15 cellular contexts compared by ENCODE assay signal in the genomic region with DNA sequence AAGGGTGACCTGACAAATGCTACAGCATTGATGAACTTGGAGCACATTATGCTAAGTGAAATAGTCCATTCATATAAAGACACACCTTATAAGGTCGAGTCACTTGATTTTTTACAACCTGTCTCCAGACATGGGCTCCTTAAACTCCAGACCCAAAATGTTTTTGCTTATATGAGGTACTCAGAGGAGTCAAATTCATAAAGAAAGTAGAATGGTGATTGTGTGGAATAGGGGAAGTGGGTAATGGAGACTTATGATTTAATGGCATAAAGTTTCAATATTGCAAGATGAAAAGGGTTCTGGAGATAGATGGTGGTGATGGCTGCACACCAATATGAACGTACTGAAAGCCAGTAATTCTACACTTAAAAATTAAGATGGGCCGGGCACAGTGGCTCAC. TPM values are rescaled to one million over a fixed set of nuclear protein-coding genes. Genes with fewer than 3 reads are reported as not detected.
DNase-seq lines count a peak whose midpoint lies in the region; ATAC-seq and TF ChIP-seq lines count a peak whose summit lies in the region.
"Had no signal": no experiment of that assay in that cellular context is flagged by ENCODE, and none has a peak within 500 bp of the region (broad histone marks: within the 10 kb centered on the region; RNA-seq: fewer than 3 reads in every experiment).

No MANE protein-coding gene starts in this region.

- H3K27me3 ChIP-seq in OCI-LY3 (ENCODE audit: low read depth, low read length) = peaks cover 7% of the 10 kb centered on the region; the same call in 1 of the 2 replicates
- H3K27me3 ChIP-seq in endodermal cell (ENCODE audit: control insufficient read depth, insufficient read depth, low read length, poor library complexity, severe bottlenecking) = no peaks in the 10 kb centered on the region
- H3K27me3 ChIP-seq in dorsolateral prefrontal cortex = no peaks in the 10 kb centered on the region

- H3K4me1 Mint-ChIP-seq in endodermal cell = no peaks in the 10 kb centered on the region
- no peaks in the 10 kb centered on the region for H3K4me1 Mint-ChIP-seq in activated CD4-positive, alpha-beta T cell treated with anti-CD3 and anti-CD28 coated beads for 36 hours
- H3K4me1 Mint-ChIP-seq: CD4-positive, alpha-beta memory T cell had no signal

- H3K9me3 Mint-ChIP-seq in endodermal cell = peaks cover 74% of the 10 kb centered on the region
- H3K9me3 Mint-ChIP-seq in activated CD4-positive, alpha-beta T cell treated with anti-CD3 and anti-CD28 coated beads for 36 hours (ENCODE audit: low read depth) = peaks cover 20% of the 10 kb centered on the region

- no peaks in the 10 kb centered on the region for H4K20me1 ChIP-seq in OCI-LY3 (ENCODE audit: insufficient read depth, low read length)

- H3K27ac Mint-ChIP-seq in endodermal cell = no peak overlapping the region
- no peak overlapping the region for H3K27ac Mint-ChIP-seq in activated CD4-positive, alpha-beta T cell treated with anti-CD3 and anti-CD28 coated beads for 36 hours
- H3K27ac Mint-ChIP-seq: CD4-positive, alpha-beta memory T cell; HFFc6 had no signal

- intact Hi-C loops in activated CD4-positive, alpha-beta T cell treated with anti-CD3 and anti-CD28 coated beads for 36 hours (cut with DNase I, micrococcal nuclease) = no loop called here
- intact Hi-C loops in dorsolateral prefrontal cortex (cut with DNase I) = no loop called here

- H3K27ac ChIP-seq in OCI-LY3 (ENCODE audit: low read length) (no peak overlapping the region), endodermal cell (ENCODE audit: low read depth, low read length) (no peak overlapping the region), dorsolateral prefrontal cortex (no peak overlapping the region)

- H2AFZ ChIP-seq in OCI-LY3 (ENCODE audit: low read depth, low read length) = no peak overlapping the region

- H3K4me1 ChIP-seq in OCI-LY3 (ENCODE audit: low read length) = peaks cover 11% of the 10 kb centered on the region
- peaks cover 2% of the 10 kb centered on the region for H3K4me1 ChIP-seq in endodermal cell (ENCODE audit: control insufficient read depth, insufficient read depth, low read length)
- H3K4me1 ChIP-seq: HAP-1 had no signal

- POLR2A ChIA-PET in activated CD4-positive, alpha-beta T cell treated with anti-CD3 and anti-CD28 coated beads for 36 hours (lab: Charles Lee) = no interaction called here

- peaks cover 46% of the 10 kb centered on the region for H3K36me3 Mint-ChIP-seq in endodermal cell (ENCODE audit: low read depth)
- H3K36me3 Mint-ChIP-seq in activated CD4-positive, alpha-beta T cell treated with anti-CD3 and anti-CD28 coated beads for 36 hours (ENCODE audit: low read depth) = peaks cover 12% of the 10 kb centered on the region

- no peak overlapping the region for H3K9ac ChIP-seq in OCI-LY3 (ENCODE audit: low read length)
- H3K9ac ChIP-seq in endodermal cell (ENCODE audit: extremely low read depth, low read length, poor library complexity, severe bottlenecking) = no peak overlapping the region

- H3K79me2 ChIP-seq in OCI-LY3 (ENCODE audit: low read length) = no peaks in the 10 kb centered on the region

- WGBS in endodermal cell (ENCODE audit: insufficient coverage in 1 of 2, insufficient read length in 1 of 2), 2 experiments = 67 to 90% methylated on average over 1 to 3 of the region's 3 CpGs

- CTCF ChIA-PET in activated CD4-positive, alpha-beta T cell treated with anti-CD3 and anti-CD28 coated beads for 36 hours (lab: Charles Lee) = no interaction called here

- TF ChIP-seq CTCF in OCI-LY3 (IDR thresholded peaks at IDR 0.05; ENCODE audit: low read depth, low read length) (no peak), endodermal cell (conservative IDR thresholded peaks at IDR 0.05) (no peak), dorsolateral prefrontal cortex (IDR thresholded peaks at IDR 0.05 in 54 of 56, conservative IDR thresholded peaks at IDR 0.05 in 2 of 56; ENCODE audit: low read depth in 1 of 56, partially characterized antibody in 56 of 56) (no peak)

- H3K27me3 Mint-ChIP-seq in endodermal cell (ENCODE audit: insufficient read depth) = no peaks in the 10 kb centered on the region
- H3K27me3 Mint-ChIP-seq in activated CD4-positive, alpha-beta T cell treated with anti-CD3 and anti-CD28 coated beads for 36 hours = peaks cover 5% of the 10 kb centered on the region
- H3K27me3 Mint-ChIP-seq: CD4-positive, alpha-beta memory T cell had no signal

- H3K36me3 ChIP-seq in OCI-LY3 (replicated peaks; ENCODE audit: low read depth, low read length) = peaks cover 19% of the 10 kb centered on the region
- peaks cover 45% of the 10 kb centered on the region for H3K36me3 ChIP-seq in endodermal cell (ENCODE audit: control insufficient read depth, insufficient read depth, low read length)

- H3K4me3 Mint-ChIP-seq in endodermal cell = no peak overlapping the region
- H3K4me3 Mint-ChIP-seq in activated CD4-positive, alpha-beta T cell treated with anti-CD3 and anti-CD28 coated beads for 36 hours = no peak overlapping the region
- H3K4me3 Mint-ChIP-seq: CD4-positive, alpha-beta memory T cell; HFFc6 had no signal

- peak overlapping the region; percentile 11 for H3K4me2 ChIP-seq in OCI-LY3 (ENCODE audit: low read length)

- DNase-seq in MV-4-11 (lab: John Stamatoyannopoulos, UW) = peak; percentile 41
- no peak for DNase-seq in endodermal cell
- no peak for DNase-seq in activated CD4-positive, alpha-beta T cell treated with anti-CD3 and anti-CD28 coated beads for 36 hours
- no peak for DNase-seq in dorsolateral prefrontal cortex
- DNase-seq: C1 segment of cervical spinal cord; Calu3; CD4-positive, alpha-beta memory T cell; COR-L47; DMS79 treated with DMSO at 0.1 percent for 48 hours; GF-D8; GOT3; HFFc6 had no signal

- H3K4me3 ChIP-seq in OCI-LY3 (ENCODE audit: low read length) (no peak overlapping the region), endodermal cell (ENCODE audit: low read length) (peak overlapping the region; percentile 19), dorsolateral prefrontal cortex (no peak overlapping the region)
- H3K4me3 ChIP-seq: HAP-1 had no signal

- H3K9me3 ChIP-seq in OCI-LY3 (ENCODE audit: insufficient read depth, low read length) (peaks cover 15% of the 10 kb centered on the region), endodermal cell (ENCODE audit: control insufficient read depth, low read length) (peaks cover 67% of the 10 kb centered on the region)

- no peak for ATAC-seq in GM18511 (IDR thresholded peaks at IDR 0.05; ENCODE audit: unreplicated experiment)
- no peak for ATAC-seq in activated CD4-positive, alpha-beta T cell treated with anti-CD3 and anti-CD28 coated beads for 36 hours

RNA-seq across cellular contexts. Expression of a gene that starts 59.3 kb away (rescaled TPM):
- total RNA-seq in endodermal cell = 10 to 100 TPM; 22.0 to 30.5 TPM
- polyA plus RNA-seq in endodermal cell (2013, experiment 1 of 2) = 22.4 TPM
- polyA plus RNA-seq in endodermal cell (2013, experiment 2 of 2) = 23.3 TPM
- 1 to 10 TPM; 6.4 to 6.7 TPM for total RNA-seq in activated CD4-positive, alpha-beta T cell treated with anti-CD3 and anti-CD28 coated beads for 36 hours
- total RNA-seq in dorsolateral prefrontal cortex = 10 to 100 TPM in 77 of 120 experiments, 1 to 10 TPM in 43; 7.4 to 15.4 (median 10.8) TPM
